In genomic region chr13:21045101-21045500, GRCh38 we compare ENCODE assay signal across 31 cellular contexts. TPM values are rescaled to one million over a fixed set of nuclear protein-coding genes. Genes with fewer than 3 reads are reported as not detected.
DNase-seq lines count a peak whose midpoint lies in the region; ATAC-seq, FAIRE-seq and TF ChIP-seq lines count a peak whose summit lies in the region.
"Had no signal": no experiment of that assay in that cellular context is flagged by ENCODE, and none has a peak within 500 bp of the region (broad histone marks: within the 10 kb centered on the region; RNA-seq: fewer than 3 reads in every experiment).

No MANE protein-coding gene starts in this region.

- CTCF ChIA-PET in endothelial cell of umbilical vein (lab: Charles Lee) = interaction anchor here (0.9 to 1.5 kb wide), 4 partner anchors 11 to 88 kb away, joined by 3 to 4 read pairs (median 4); no protein-coding TSS in a partner anchor

- H3K36me3 Mint-ChIP-seq in activated naive CD8-positive, alpha-beta T cell treated with anti-CD3 and anti-CD28 coated beads, Interleukin-2, amount 10 ng/mL, durations not matched to agents 7 days and 5 days = no peaks in the 10 kb centered on the region
- no peaks in the 10 kb centered on the region for H3K36me3 Mint-ChIP-seq in activated naive CD8-positive, alpha-beta T cell treated with anti-CD3 and anti-CD28 coated beads, Interleukin-2, amount 50 U/mL, for 24 hours (ENCODE audit: low read depth)

- intact Hi-C loops in endothelial cell of umbilical vein (cut with micrococcal nuclease) (loop anchor here (2.0 kb wide), 1 partner anchor 14 kb away; no protein-coding TSS in a partner anchor), thyroid gland (cut with DNase I) (no loop called here), colonic mucosa (cut with DNase I) (no loop called here)

- H3K27ac Mint-ChIP-seq in activated naive CD8-positive, alpha-beta T cell treated with anti-CD3 and anti-CD28 coated beads, Interleukin-2, amount 10 ng/mL, durations not matched to agents 7 days and 5 days = no peak overlapping the region
- H3K27ac Mint-ChIP-seq in activated naive CD8-positive, alpha-beta T cell treated with anti-CD3 and anti-CD28 coated beads, Interleukin-2, amount 50 U/mL, for 24 hours = no peak overlapping the region
- H3K27ac Mint-ChIP-seq: activated naive CD4-positive, alpha-beta T cell treated with anti-CD3 and anti-CD28 coated beads for 36 hours; CD4-positive, alpha-beta T cell; IgD-negative memory B cell; stimulated activated naive CD8-positive, alpha-beta T cell treated with anti-CD3 and anti-CD28 coated beads, Interleukin-15, Interleukin-2, amounts not matched to agents 100 ng/mL and 50 ng/mL, for 24 hours had no signal

- TF ChIP-seq POLR2A in endothelial cell of umbilical vein (IDR thresholded peaks at IDR 0.05; ENCODE audit: low read depth, low read length) (no peak), thyroid gland (IDR thresholded peaks at IDR 0.05) (no peak)

- dilution Hi-C loops in endothelial cell of umbilical vein (cut with MboI; ENCODE audit: extremely low pct_ligation_motif_present, low sequenced_read_pairs) = no loop called here

- H3K27ac ChIP-seq in endothelial cell of umbilical vein (ENCODE audit: insufficient read depth, low read depth, low read length) (peak overlapping the region; percentile 50), thyroid gland (peak overlapping the region in 2 of 3 donors; percentile 3 to 60), colonic mucosa (no peak overlapping the region)
- H3K27ac ChIP-seq: upper lobe of left lung had no signal

- no peaks in the 10 kb centered on the region for H3K27me3 Mint-ChIP-seq in activated naive CD8-positive, alpha-beta T cell treated with anti-CD3 and anti-CD28 coated beads, Interleukin-2, amount 10 ng/mL, durations not matched to agents 7 days and 5 days
- peaks cover 3% of the 10 kb centered on the region for H3K27me3 Mint-ChIP-seq in activated naive CD8-positive, alpha-beta T cell treated with anti-CD3 and anti-CD28 coated beads, Interleukin-2, amount 50 U/mL, for 24 hours
- H3K27me3 Mint-ChIP-seq: CD4-positive, alpha-beta T cell; stimulated activated naive CD8-positive, alpha-beta T cell treated with anti-CD3 and anti-CD28 coated beads, Interleukin-15, Interleukin-2, amounts not matched to agents 100 ng/mL and 50 ng/mL, for 24 hours had no signal

- peak overlapping the region; percentile 73 for H3K4me2 ChIP-seq in endothelial cell of umbilical vein (ENCODE audit: insufficient read depth, low read length)

- H3K4me3 Mint-ChIP-seq in activated naive CD8-positive, alpha-beta T cell treated with anti-CD3 and anti-CD28 coated beads, Interleukin-2, amount 10 ng/mL, durations not matched to agents 7 days and 5 days = peak overlapping the region; percentile 7
- H3K4me3 Mint-ChIP-seq in activated naive CD8-positive, alpha-beta T cell treated with anti-CD3 and anti-CD28 coated beads, Interleukin-2, amount 50 U/mL, for 24 hours = no peak overlapping the region
- H3K4me3 Mint-ChIP-seq: activated naive CD4-positive, alpha-beta T cell treated with anti-CD3 and anti-CD28 coated beads for 36 hours; activated T-cell treated with anti-CD3 and anti-CD28 coated beads, Interleukin-2, amount 50 U/mL, for 4 hours; CD4-positive, alpha-beta T cell; H9; stimulated activated naive CD8-positive, alpha-beta T cell treated with anti-CD3 and anti-CD28 coated beads, Interleukin-15, Interleukin-2, amounts not matched to agents 100 ng/mL and 50 ng/mL, for 24 hours had no signal

- H3K4me1 ChIP-seq in endothelial cell of umbilical vein (ENCODE audit: control insufficient read depth, extremely low read depth, insufficient read depth, low read length) = peaks cover 64% of the 10 kb centered on the region
- H3K4me1 ChIP-seq in thyroid gland = peaks cover 71 to 84% of the 10 kb centered on the region in 2 donors
- H3K4me1 ChIP-seq in colonic mucosa = no peaks in the 10 kb centered on the region

- H3K4me1 Mint-ChIP-seq in activated naive CD8-positive, alpha-beta T cell treated with anti-CD3 and anti-CD28 coated beads, Interleukin-2, amount 10 ng/mL, durations not matched to agents 7 days and 5 days = peaks cover 8% of the 10 kb centered on the region
- H3K4me1 Mint-ChIP-seq in activated naive CD8-positive, alpha-beta T cell treated with anti-CD3 and anti-CD28 coated beads, Interleukin-2, amount 50 U/mL, for 24 hours = peaks cover 8% of the 10 kb centered on the region

- H3K36me3 ChIP-seq in endothelial cell of umbilical vein (ENCODE audit: control insufficient read depth in 2 of 2, extremely low read depth in 1 of 2, insufficient read depth in 2 of 2, low read length in 2 of 2) (peaks cover 2 to 15% of the 10 kb centered on the region in 2 experiments), thyroid gland (no peaks in the 10 kb centered on the region), colonic mucosa (no peaks in the 10 kb centered on the region)

- DNase-seq in activated naive CD8-positive, alpha-beta T cell treated with anti-CD3 and anti-CD28 coated beads, Interleukin-2, amount 10 ng/mL, durations not matched to agents 7 days and 5 days = no peak
- no peak for DNase-seq in activated naive CD8-positive, alpha-beta T cell treated with anti-CD3 and anti-CD28 coated beads, Interleukin-2, amount 50 U/mL, for 24 hours
- DNase-seq in MV-4-11 (lab: John Stamatoyannopoulos, UW) = peak; percentile 82
- no peak for DNase-seq in endothelial cell of umbilical vein (ENCODE audit: low read depth, low spot score)
- no peak for DNase-seq in thyroid gland
- no peak for DNase-seq in D341Med (ENCODE audit: low spot score)
- no peak for DNase-seq in colonic mucosa
- DNase-seq: activated CD4-positive, CD25-positive, alpha-beta regulatory T cell treated with anti-CD3 and anti-CD28 coated beads, Interleukin-2, amount 50 U/mL, for 72 hours; activated naive CD4-positive, alpha-beta T cell treated with anti-CD3 and anti-CD28 coated beads for 36 hours; activated T-cell treated with anti-CD3 and anti-CD28 coated beads, Interleukin-2, amount 50 U/mL, for 4 hours; anterior cingulate cortex; CD4-positive, alpha-beta T cell; central memory CD4-positive, alpha-beta T cell; DMS 273 treated with DMSO at 0.1 percent for 48 hours; effector CD4-positive, alpha-beta T cell; H9; NCI-H146; NCI-H2171 treated with DMSO at 0.1 percent for 48 hours; NCI-H526; nucleus accumbens; retina; stimulated activated CD4-positive, alpha-beta T cell treated with anti-CD3 and anti-CD28 coated beads, Interleukin-12 subunit alpha, Interleukin-12 subunit beta, amount 100 ng/mL, for 4 hours; stimulated activated CD4-positive, alpha-beta T cell treated with anti-CD3 and anti-CD28 coated beads, Interleukin-4, amount 100 ng/mL, for 4 hours; T1000; upper lobe of left lung had no signal

- H3K27me3 ChIP-seq in endothelial cell of umbilical vein (ENCODE audit: control insufficient read depth in 2 of 2, insufficient read depth in 2 of 2, low read length in 2 of 2) = no peaks in the 10 kb centered on the region
- no peaks in the 10 kb centered on the region for H3K27me3 ChIP-seq in thyroid gland
- H3K27me3 ChIP-seq in colonic mucosa = no peaks in the 10 kb centered on the region
- H3K27me3 ChIP-seq: upper lobe of left lung had no signal

- POLR2A ChIA-PET in activated naive CD8-positive, alpha-beta T cell treated with anti-CD3 and anti-CD28 coated beads, Interleukin-2, amount 10 ng/mL, durations not matched to agents 7 days and 5 days (lab: Charles Lee) = no interaction called here
- POLR2A ChIA-PET in endothelial cell of umbilical vein (lab: Charles Lee) = no interaction called here

- ATAC-seq in activated naive CD8-positive, alpha-beta T cell treated with anti-CD3 and anti-CD28 coated beads, Interleukin-2, amount 10 ng/mL, durations not matched to agents 7 days and 5 days (ENCODE audit: low read depth) = no peak
- no peak for ATAC-seq in activated naive CD8-positive, alpha-beta T cell treated with anti-CD3 and anti-CD28 coated beads, Interleukin-2, amount 50 U/mL, for 24 hours
- no peak for ATAC-seq in HG02870 (IDR thresholded peaks at IDR 0.05; ENCODE audit: unreplicated experiment)
- ATAC-seq: activated T-cell treated with anti-CD3 and anti-CD28 coated beads, Interleukin-2, amount 50 U/mL, for 4 hours had no signal

- peaks cover 98% of the 10 kb centered on the region for H3K79me2 ChIP-seq in endothelial cell of umbilical vein (ENCODE audit: control insufficient read depth, insufficient read depth, low read length)

- WGBS in thyroid gland, 2 donors = 73 to 75% methylated on average over 5 of the region's 5 CpGs

- FAIRE-seq in endothelial cell of umbilical vein (lab: Jason Lieb, UNC) = no peak
- FAIRE-seq: frontal cortex, islet of Langerhans had no signal

- peaks cover 14% of the 10 kb centered on the region for H4K20me1 ChIP-seq in endothelial cell of umbilical vein (replicated peaks; ENCODE audit: control insufficient read depth, extremely low read depth, insufficient read depth, low read length)

- H3K9me3 ChIP-seq in endothelial cell of umbilical vein (replicated peaks; ENCODE audit: control insufficient read depth, insufficient read depth, low read length) = no peaks in the 10 kb centered on the region
- H3K9me3 ChIP-seq in thyroid gland = no peaks in the 10 kb centered on the region
- no peaks in the 10 kb centered on the region for H3K9me3 ChIP-seq in colonic mucosa
- H3K9me3 ChIP-seq: upper lobe of left lung had no signal

- no peaks in the 10 kb centered on the region for H3K9me3 Mint-ChIP-seq in activated naive CD8-positive, alpha-beta T cell treated with anti-CD3 and anti-CD28 coated beads, Interleukin-2, amount 10 ng/mL, durations not matched to agents 7 days and 5 days
- H3K9me3 Mint-ChIP-seq in activated naive CD8-positive, alpha-beta T cell treated with anti-CD3 and anti-CD28 coated beads, Interleukin-2, amount 50 U/mL, for 24 hours = no peaks in the 10 kb centered on the region
- H3K9me3 Mint-ChIP-seq: activated naive CD4-positive, alpha-beta T cell treated with anti-CD3 and anti-CD28 coated beads for 36 hours; activated T-cell treated with anti-CD3 and anti-CD28 coated beads, Interleukin-2, amount 50 U/mL, for 4 hours; CD4-positive, alpha-beta T cell; H9; IgD-negative memory B cell; stimulated activated naive CD8-positive, alpha-beta T cell treated with anti-CD3 and anti-CD28 coated beads, Interleukin-15, Interleukin-2, amounts not matched to agents 100 ng/mL and 50 ng/mL, for 24 hours had no signal

- no TSS peak for BruUV-seq in endothelial cell of umbilical vein (replicated peaks; lab: Mats Ljungman, UMichigan)

- TF ChIP-seq CTCF in endothelial cell of umbilical vein (IDR thresholded peaks at IDR 0.05; ENCODE audit: extremely low read depth in 1 of 2, insufficient read depth in 1 of 2, low read depth in 1 of 2, low read length in 2 of 2) (no peak), thyroid gland (IDR thresholded peaks at IDR 0.05) (no peak), colonic mucosa (IDR thresholded peaks at IDR 0.05) (no peak)

- no peak overlapping the region for H2AFZ ChIP-seq in endothelial cell of umbilical vein (ENCODE audit: low read depth, low read length)

- H3K9ac ChIP-seq in endothelial cell of umbilical vein (replicated peaks; ENCODE audit: extremely low read depth, insufficient read depth, low read length) (no peak overlapping the region), colonic mucosa (ENCODE audit: low read depth in 2 of 2, low read length in 2 of 2) (no peak overlapping the region)

- no peak overlapping the region for H3K4me3 ChIP-seq in endothelial cell of umbilical vein (replicated peaks in 1 of 3; ENCODE audit: insufficient read depth in 1 of 3, low read depth in 1 of 3, low read length in 3 of 3)
- H3K4me3 ChIP-seq in thyroid gland (replicated peaks in 1 of 3) = no peak overlapping the region
- no peak overlapping the region for H3K4me3 ChIP-seq in colonic mucosa
- H3K4me3 ChIP-seq: lung, upper lobe of left lung had no signal

- no peaks in the 10 kb centered on the region for H3K9me1 ChIP-seq in endothelial cell of umbilical vein (replicated peaks; ENCODE audit: control insufficient read depth, extremely low read depth, insufficient read depth, low read length)

RNA-seq across cellular contexts. Expression of gene LATS2, which starts 16.3 kb away (rescaled TPM):
- total RNA-seq in activated naive CD8-positive, alpha-beta T cell treated with anti-CD3 and anti-CD28 coated beads, Interleukin-2, amount 10 ng/mL, durations not matched to agents 7 days and 5 days = 1 to 10 TPM; 2.3 to 2.4 TPM
- total RNA-seq in endothelial cell of umbilical vein (65.7 and 67.6 TPM in 2 replicates), thyroid gland (10 to 100 TPM; 33.0 to 69.6 (median 37.5) TPM), colonic mucosa (10 to 100 TPM in 1 of 2 donors, 1 to 10 TPM in 1; 3.7 to 11.3 TPM)
- 25.4 and 33.5 TPM in 2 replicates for polyA plus RNA-seq in endothelial cell of umbilical vein
- polyA plus RNA-seq in endothelial cell of umbilical vein (2011; cell fraction: cytosol; rRNA removed) = 27.0 and 33.0 TPM in 2 replicates
- polyA plus RNA-seq in endothelial cell of umbilical vein (2011; cell fraction: nucleus; rRNA removed) = 42.0 and 42.2 TPM in 2 replicates
- polyA plus RNA-seq in endothelial cell of umbilical vein (2012) = 48.9 and 49.6 TPM in 2 replicates
- polyA minus RNA-seq in endothelial cell of umbilical vein = 44.9 and 45.7 TPM in 2 replicates
- 17.7 TPM for polyA minus RNA-seq in endothelial cell of umbilical vein (2011; cell fraction: cytosol; rRNA and poly(A)+ RNA removed)
- polyA minus RNA-seq in endothelial cell of umbilical vein (2011; cell fraction: nucleus; rRNA and poly(A)+ RNA removed) = 33.7 and 49.2 TPM in 2 replicates
